In genomic region chr11:65920035-65920802, GRCh38 we compare ENCODE assay signal across 1 cellular context.
A peak's percentile ranks its signal among the peaks of the same experiment; 100 is the strongest.
TF ChIP-seq lines count a peak whose summit lies in the region.

No MANE protein-coding gene starts in this region.

TF ChIP-seq in HepG2, 621 proteins besides CTCF, POLR2A, EP300 and RAD21 (continued from another document):
- no peak for TF ChIP-seq ZHX2 (IDR thresholded peaks at IDR 0.05; ENCODE audit: low read depth)
- TF ChIP-seq ZHX2 (CRISPR knock-in tag; IDR thresholded peaks at IDR 0.05; ENCODE audit: borderline replicate concordance): no peak
- TF ChIP-seq GTF3A (CRISPR knock-in tag; conservative IDR thresholded peaks at IDR 0.05): no peak
- TF ChIP-seq TBX2 (CRISPR knock-in tag; IDR thresholded peaks at IDR 0.05; ENCODE audit: borderline replicate concordance): 0 out of 2 replicates have a peak, but pooled peaks have one; percentile 23
- TF ChIP-seq PRPF4 (IDR thresholded peaks at IDR 0.05; ENCODE audit: low read depth, low read length, poor library complexity, severe bottlenecking): no peak
- TF ChIP-seq CAMTA2 (CRISPR knock-in tag; IDR thresholded peaks at IDR 0.05; ENCODE audit: borderline replicate concordance): no peak
- no peak for TF ChIP-seq SNRNP70 (IDR thresholded peaks at IDR 0.05; ENCODE audit: low read depth, low read length)
- TF ChIP-seq ZIK1 (CRISPR knock-in tag; IDR thresholded peaks at IDR 0.05; ENCODE audit: borderline replicate concordance, low read depth): no peak
- TF ChIP-seq ZNF235 (CRISPR knock-in tag; IDR thresholded peaks at IDR 0.05; ENCODE audit: borderline replicate concordance): no peak
- 0 out of 2 replicates have a peak, but pooled peaks have one; percentile 69 for TF ChIP-seq ZNF253 (CRISPR knock-in tag; IDR thresholded peaks at IDR 0.05; ENCODE audit: borderline replicate concordance)
- 0 out of 2 replicates have a peak, but pooled peaks have one; percentile 2 for TF ChIP-seq TGIF2 (CRISPR knock-in tag; IDR thresholded peaks at IDR 0.05)
- TF ChIP-seq AGO2 (optimal IDR thresholded peaks at IDR 0.05; ENCODE audit: low read depth, low read length): peak; percentile 45
- TF ChIP-seq RFXANK (CRISPR knock-in tag; IDR thresholded peaks at IDR 0.05): no peak
- no peak for TF ChIP-seq MYPOP (CRISPR knock-in tag; IDR thresholded peaks at IDR 0.05)
- no peak for TF ChIP-seq ZNF24 (IDR thresholded peaks at IDR 0.05)
- no peak for TF ChIP-seq ZBTB10 (CRISPR knock-in tag; IDR thresholded peaks at IDR 0.05; ENCODE audit: borderline replicate concordance)
- TF ChIP-seq HNF1B (CRISPR knock-in tag; IDR thresholded peaks at IDR 0.05): 0 out of 2 replicates have a peak, but pooled peaks have one; percentile 29
- no peak for TF ChIP-seq ZSCAN9 (CRISPR knock-in tag; IDR thresholded peaks at IDR 0.05; ENCODE audit: borderline replicate concordance)
- TF ChIP-seq LRRFIP1 (CRISPR knock-in tag; conservative IDR thresholded peaks at IDR 0.05): no peak
- TF ChIP-seq RERE (CRISPR knock-in tag; IDR thresholded peaks at IDR 0.05; ENCODE audit: low read depth): no peak
- TF ChIP-seq RXRB (CRISPR knock-in tag; IDR thresholded peaks at IDR 0.05; ENCODE audit: borderline replicate concordance): 0 out of 2 replicates have a peak, but pooled peaks have one; percentile 7
- TF ChIP-seq ZNF547 (CRISPR knock-in tag; IDR thresholded peaks at IDR 0.05): no peak; the same call in 1 of the 2 replicates
- TF ChIP-seq KDM1A (CRISPR knock-in tag; IDR thresholded peaks at IDR 0.05): no peak
